8 cellular contexts compared by ENCODE assay signal in the genomic region with DNA sequence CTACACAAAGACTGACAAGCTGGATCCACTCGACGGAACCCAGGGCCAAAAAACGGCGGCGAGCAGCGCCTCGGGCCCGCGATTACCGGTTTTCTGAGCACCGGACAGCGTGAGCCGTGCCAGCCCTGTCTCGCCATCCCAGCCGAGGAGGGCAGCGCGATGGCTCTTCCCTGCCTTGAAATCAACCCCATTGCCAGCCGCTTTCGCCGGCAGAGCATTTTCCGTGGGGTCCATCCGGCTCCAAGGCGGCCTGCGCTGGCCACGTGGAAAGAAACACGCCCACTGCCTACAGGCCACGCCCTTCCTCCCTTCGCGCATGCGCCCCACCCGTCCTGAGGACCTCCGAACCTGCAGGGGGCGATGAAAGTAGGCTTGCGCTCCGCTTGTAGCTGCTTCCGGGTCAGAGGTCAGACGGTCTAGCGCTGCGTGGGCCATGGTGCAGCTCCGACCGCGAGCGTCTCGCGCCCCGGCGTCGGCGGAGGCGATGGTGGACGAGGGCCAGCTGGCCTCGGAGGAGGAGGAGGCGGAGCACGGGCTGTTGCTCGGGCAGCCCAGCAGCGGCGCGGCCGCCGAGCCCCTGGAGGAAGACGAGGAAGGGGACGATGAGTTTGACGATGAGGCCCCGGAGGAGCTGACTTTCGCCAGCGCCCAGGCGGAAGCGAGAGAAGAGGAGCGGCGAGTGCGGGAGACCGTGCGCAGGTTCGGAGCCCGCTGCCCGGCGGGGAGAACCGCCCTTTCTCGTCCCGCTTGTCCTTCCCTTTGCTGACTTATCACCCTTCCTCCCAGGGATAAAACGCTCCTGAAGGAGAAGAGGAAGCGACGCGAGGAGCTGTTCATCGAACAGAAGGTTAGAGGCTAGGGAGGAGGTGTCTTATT. TPM values are rescaled to one million over a fixed set of nuclear protein-coding genes. Genes with fewer than 3 reads are reported as not detected.
DNase-seq lines count a peak whose midpoint lies in the region; ATAC-seq and TF ChIP-seq lines count a peak whose summit lies in the region.

Gene NOL7 (plus strand): TSS at position 410 of the 876 bp plus-strand sequence. CDS start 24 bp downstream, at position 434.

- CTCF ChIA-PET in PC-3 (lab: Charles Lee): interaction anchor here (0.6 to 1.4 kb wide), 8 partner anchors 12 to 287 kb away, joined by 3 to 13 read pairs (median 4); partner anchors contain the start of genes RANBP9, SIRT5 and TBC1D7

- H4K20me1 ChIP-seq in PC-3 (ENCODE audit: low read length): peaks cover 8% of the 10 kb centered on the region

- H3K4me3 ChIP-seq in Jurkat, Clone E6-1 (ENCODE audit: low read length): peak within 1 kb of the TSS; percentile 98
- peak within 1 kb of the TSS; percentile 86 for H3K4me3 ChIP-seq in PC-3 (ENCODE audit: low read length)
- peak within 1 kb of the TSS; percentile 74 for H3K4me3 ChIP-seq in mucosa of stomach (ENCODE audit: low read length)

- no peaks in the 10 kb centered on the region for H3K9me2 ChIP-seq in PC-3 (replicated peaks; ENCODE audit: low read length)

- ATAC-seq in GM21576 (IDR thresholded peaks at IDR 0.05; ENCODE audit: unreplicated experiment) (peak; percentile 86), PC-3 (peak; percentile 87)

- peaks cover 26% of the 10 kb centered on the region for H3K36me3 ChIP-seq in PC-3 (ENCODE audit: low read depth, low read length)
- H3K36me3 ChIP-seq in mucosa of stomach (ENCODE audit: control insufficient read depth, insufficient read depth, low read length): peaks cover 6% of the 10 kb centered on the region

- DNase-seq in DMS53 treated with DMSO at 0.1 percent for 48 hours (lab: John Stamatoyannopoulos, UW; ENCODE audit: unreplicated experiment): peak; percentile 90
- peak; percentile 96 for DNase-seq in Jurkat, Clone E6-1 (ENCODE audit: low read depth, low spot score)
- peak; percentile 98 for DNase-seq in PC-3
- peak; percentile 98 for DNase-seq in activated T-cell treated with anti-CD3 and anti-CD28 coated beads, Interleukin-2, amount 50 U/mL, for 1 hour
- DNase-seq in erythroblast (lab: John Stamatoyannopoulos, UW): peak; percentile 99
- DNase-seq in stimulated activated CD8-positive, alpha-beta memory T cell treated with anti-CD3 and anti-CD28 coated beads, Interleukin-7, amount 100 ng/mL, for 1 hour (ENCODE audit: low read depth in 2 of 2): peak; percentile 98 to 99

- TF ChIP-seq POLR2A in erythroblast (IDR thresholded peaks at IDR 0.05; ENCODE audit: low read length): peak; percentile 97

- BruUV-seq in PC-3 (replicated peaks; lab: Mats Ljungman, UMichigan): TSS peak; percentile 47

- intact Hi-C loops in PC-3 (cut with micrococcal nuclease): loop anchor here (1.0 to 5.0 kb wide), 5 partner anchors 40 to 288 kb away; partner anchors contain the start of gene TBC1D7

- H3K79me2 ChIP-seq in PC-3 (ENCODE audit: low read length): peaks cover 44% of the 10 kb centered on the region

- peak; percentile 89 for TF ChIP-seq CTCF in PC-3 (conservative IDR thresholded peaks at IDR 0.05; ENCODE audit: low read depth, low read length)

- H3K27me3 ChIP-seq in PC-3 (ENCODE audit: low read length) (no peaks in the 10 kb centered on the region), mucosa of stomach (ENCODE audit: control insufficient read depth, insufficient read depth, low read length) (no peaks in the 10 kb centered on the region)

- no peaks in the 10 kb centered on the region for H3K9me3 ChIP-seq in PC-3 (ENCODE audit: low read length)
- H3K9me3 ChIP-seq in mucosa of stomach (ENCODE audit: control insufficient read depth, low read length): no peaks in the 10 kb centered on the region

- H3K27ac ChIP-seq in PC-3 (ENCODE audit: low read length): peak within 1 kb of the TSS; percentile 62

- H3K4me2 ChIP-seq in PC-3 (ENCODE audit: low read length): peak within 1 kb of the TSS; percentile 91

- H3K9ac ChIP-seq in PC-3 (ENCODE audit: low read length) (peak within 1 kb of the TSS; percentile 89), mucosa of stomach (ENCODE audit: low read length) (peak within 1 kb of the TSS; percentile 89)

- peak within 1 kb of the TSS; percentile 73 for H2AFZ ChIP-seq in PC-3 (ENCODE audit: low read length)

- POLR2A ChIA-PET in PC-3 (lab: Charles Lee; ENCODE audit: unreplicated experiment): interaction anchor here (0.5 to 1.3 kb wide), 5 partner anchors 41 to 309 kb away, joined by 3 to 8 read pairs (median 4); partner anchors contain the start of genes SIRT5 and TBC1D7

- no peaks in the 10 kb centered on the region for H3F3A ChIP-seq in PC-3 (ENCODE audit: low read length, unreplicated experiment)

- peaks cover 22% of the 10 kb centered on the region for H3K4me1 ChIP-seq in PC-3 (ENCODE audit: insufficient read depth, low read length)
- H3K4me1 ChIP-seq in mucosa of stomach (ENCODE audit: control insufficient read depth, insufficient read depth, low read length): peaks cover 9% of the 10 kb centered on the region

RNA-seq across cellular contexts. Expression of gene NOL7, which starts in this region (rescaled TPM):
- polyA plus RNA-seq in Jurkat, Clone E6-1 (2012; ENCODE audit: insufficient read depth, insufficient read length): 149 TPM
- 95.4 and 163 TPM in 2 replicates for total RNA-seq in PC-3 (2014; rRNA removed)

Comparison
In these comparisons a context has a peak if more than half of its experiments do, and no peak if none do; other contexts are left out.
1. Peak in every context shown above with its lines: DNase-seq, ATAC-seq, H3K4me3 ChIP-seq and H3K27ac ChIP-seq.